ENCODE assay signal across 8 cellular contexts in the genomic region with DNA sequence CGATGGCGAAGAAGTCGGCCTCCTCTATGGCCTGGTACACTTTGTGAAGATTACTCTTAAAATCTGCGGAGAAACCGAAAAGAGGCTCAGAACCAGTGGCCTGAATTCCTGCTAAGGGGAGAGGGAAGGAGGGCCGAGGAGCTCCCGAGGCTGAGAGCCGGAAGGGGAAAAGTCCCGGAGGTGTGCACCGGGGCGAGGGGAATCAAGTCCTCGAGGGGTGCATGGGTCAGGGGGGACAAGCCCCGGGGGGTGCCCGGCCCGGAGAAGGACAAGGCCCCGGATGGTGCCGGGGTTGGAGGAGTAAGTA. TPM values are rescaled to one million over a fixed set of nuclear protein-coding genes. Genes with fewer than 3 reads are reported as not detected.
DNase-seq lines count a peak whose midpoint lies in the region; ATAC-seq and TF ChIP-seq lines count a peak whose summit lies in the region.

No MANE protein-coding gene starts in this region.

- peaks cover 26 to 49% (median 37%) of the 10 kb centered on the region in 3 donors for H3K4me1 Mint-ChIP-seq in naive B cell

- H3K27me3 ChIP-seq in A673 (replicated peaks; ENCODE audit: insufficient read depth, low read depth, low read length, poor library complexity) = no peaks in the 10 kb centered on the region
- H3K27me3 ChIP-seq in Loucy (ENCODE audit: insufficient read depth, low read length, poor library complexity, severe bottlenecking) = no peaks in the 10 kb centered on the region

- peak overlapping the region; percentile 80 to 97 (median 90) for H3K4me3 Mint-ChIP-seq in naive B cell

- H3F3A ChIP-seq in Loucy (ENCODE audit: low read depth) = no peaks in the 10 kb centered on the region

- peaks cover 40% of the 10 kb centered on the region for H3K79me2 ChIP-seq in Loucy (ENCODE audit: insufficient read depth, low read length)

- H2AFZ ChIP-seq in Loucy (ENCODE audit: low read length) = peak overlapping the region; percentile 39; the same call in 1 of the 2 replicates

- H3K36me3 Mint-ChIP-seq in naive B cell = peaks cover 4 to 21% of the 10 kb centered on the region in 2 donors

- peak overlapping the region; percentile 95 for H3K9ac ChIP-seq in Loucy (ENCODE audit: low read depth, low read length, poor library complexity, severe bottlenecking)

- H3K4me2 ChIP-seq in Loucy (ENCODE audit: low read depth, low read length, poor library complexity, severe bottlenecking) = peak overlapping the region; percentile 94

- H3K9me3 Mint-ChIP-seq in naive B cell = peaks cover 0 to 5% (median 4%) of the 10 kb centered on the region in 7 donors

- peaks cover 18% of the 10 kb centered on the region for H4K20me1 ChIP-seq in Loucy (ENCODE audit: insufficient read depth, low read length, poor library complexity, severe bottlenecking)

- peak overlapping the region; percentile 84 for H3K4me3 ChIP-seq in A673 (ENCODE audit: low read depth, low read length, poor library complexity, severe bottlenecking)
- H3K4me3 ChIP-seq in Loucy (ENCODE audit: low read length, poor library complexity, severe bottlenecking) = peak overlapping the region; percentile 96

- CTCF ChIA-PET in A673 (lab: Charles Lee) = no interaction called here

- DNase-seq in A673 (ENCODE audit: low spot score) (no peak), naive B cell (no peak), putamen (ENCODE audit: low spot score) (no peak), NCI-H2081 (lab: John Stamatoyannopoulos, UW) (no peak)

- H3K36me3 ChIP-seq in A673 (ENCODE audit: insufficient read depth, low read length, poor library complexity, severe bottlenecking) (peaks cover 32% of the 10 kb centered on the region), Loucy (ENCODE audit: insufficient read depth, low read length) (no peaks in the 10 kb centered on the region; the same call in 1 of the 2 replicates)

- peak overlapping the region; percentile 91 for H3K27ac ChIP-seq in A673 (ENCODE audit: low read depth, low read length, poor library complexity, severe bottlenecking)
- H3K27ac ChIP-seq in cingulate gyrus (ENCODE audit: low read depth, low read length) = peak overlapping the region; percentile 82

- TF ChIP-seq CTCF in A673 (conservative IDR thresholded peaks at IDR 0.05; ENCODE audit: low read depth, low read length) = no peak
- no peak for TF ChIP-seq CTCF in Loucy (conservative IDR thresholded peaks at IDR 0.05; ENCODE audit: low read length)

- H3K4me1 ChIP-seq in A673 (ENCODE audit: insufficient read depth, low read length, poor library complexity, severe bottlenecking) = peaks cover 25% of the 10 kb centered on the region
- H3K4me1 ChIP-seq in Loucy (ENCODE audit: insufficient read depth, low read length, poor library complexity, severe bottlenecking) = peaks cover 4% of the 10 kb centered on the region

- no TSS peak for BruUV-seq in A673 (replicated peaks; lab: Mats Ljungman, UMichigan)

- intact Hi-C loops in A673 (cut with micrococcal nuclease; ENCODE audit: unreplicated experiment) = no loop called here

- ATAC-seq in GM18907 (IDR thresholded peaks at IDR 0.05; ENCODE audit: unreplicated experiment) = peak; percentile 16
- no peak for ATAC-seq in naive B cell (ENCODE audit: low read depth in 2 of 2)
- ATAC-seq in GM21360 (IDR thresholded peaks at IDR 0.05; ENCODE audit: unreplicated experiment) = no peak

- POLR2A ChIA-PET in A673 (lab: Charles Lee; ENCODE audit: low non-redundant PET) = no interaction called here

- H3K9me3 ChIP-seq in A673 (ENCODE audit: low read depth, low read length, poor library complexity, severe bottlenecking) (no peaks in the 10 kb centered on the region), Loucy (ENCODE audit: insufficient read depth, low read depth, low read length) (no peaks in the 10 kb centered on the region)

- H3K27me3 Mint-ChIP-seq in naive B cell = no peaks in the 10 kb centered on the region

- H3K27ac Mint-ChIP-seq in naive B cell = peak overlapping the region; percentile 96 to 100 (median 99)

- no peaks in the 10 kb centered on the region for H3K9me2 ChIP-seq in Loucy (replicated peaks; ENCODE audit: low read depth, low read length)

RNA-seq across cellular contexts. Expression of gene PARN, which starts 0.5 kb away (rescaled TPM):
- total RNA-seq in A673 (2021) = 37.5 and 38.7 TPM in 2 replicates
- 10 to 100 TPM; 43.7 to 64.7 (median 55.4) TPM for polyA plus RNA-seq in naive B cell (ENCODE audit: low read depth in 6 of 6)

RNA-seq across cellular contexts. Expression of gene BFAR, which starts 3.2 kb away (rescaled TPM):
- 58.5 and 60.1 TPM in 2 replicates for total RNA-seq in A673 (2021)
- polyA plus RNA-seq in naive B cell (ENCODE audit: low read depth in 6 of 6) = 10 to 100 TPM; 29.0 to 46.6 (median 40.4) TPM
